ENCODE assay signal across 21 cellular contexts in genomic region chr4:135267148-135267878, GRCh38.
"Had no signal": no experiment of that assay in that cellular context is flagged by ENCODE, and none has a peak within 500 bp of the region (broad histone marks: within the 10 kb centered on the region; RNA-seq: fewer than 3 reads in every experiment).

No MANE protein-coding gene starts in this region.

- H3K4me1 Mint-ChIP-seq: endodermal cell, WTC11 had no signal

- H3K36me3 Mint-ChIP-seq: activated CD4-positive, alpha-beta memory T cell treated with anti-CD3 and anti-CD28 coated beads for 36 hours; activated naive CD8-positive, alpha-beta T cell; neural progenitor cell; WTC11 had no signal

- H3K9ac ChIP-seq: neural progenitor cell had no signal

- DNase-seq: activated CD4-positive, alpha-beta memory T cell treated with anti-CD3 and anti-CD28 coated beads for 36 hours; activated CD4-positive, alpha-beta T cell treated with anti-CD3 and anti-CD28 coated beads for 4 hours; activated gamma-delta T cell treated with Interleukin-2 at 50 U/mL for 16 hours; activated T-cell treated with anti-CD3 and anti-CD28 coated beads for 4 hours; caudate nucleus; dorsolateral prefrontal cortex; endodermal cell; erythroblast; heart right ventricle; left ventricle myocardium inferior; mammary epithelial cell; testis; upper lobe of left lung had no signal

- H3K9me3 Mint-ChIP-seq: activated T-helper 1 cell treated with anti-CD3 and anti-CD28 coated beads, Interleukin-12 subunit alpha, Interleukin-12 subunit beta, Interleukin-2, Interleukin-4 antibody, amounts not matched to agents 30 ng/mL and 10 ng/mL and 1 ng/mL, durations not matched to agents 14 hours and 24 hours and 36 hours; endodermal cell; neural progenitor cell; stimulated activated naive CD8-positive, alpha-beta T cell treated with anti-CD3 and anti-CD28 coated beads, Interleukin-15, Interleukin-2, amounts not matched to agents 100 ng/mL and 50 ng/mL, for 24 hours; WTC11 had no signal

- H3K4me3 ChIP-seq: dorsolateral prefrontal cortex, heart right ventricle, left ventricle myocardium inferior, neural progenitor cell, prostate gland, right atrium auricular region, skin epidermis, testis, upper lobe of left lung had no signal

- H3K27me3 ChIP-seq: dorsolateral prefrontal cortex, heart right ventricle, neural progenitor cell, right atrium auricular region, testis, upper lobe of left lung had no signal

- H3K4me2 ChIP-seq: neural progenitor cell had no signal

- H3K9me3 ChIP-seq: heart right ventricle, prostate gland, right atrium auricular region, testis, upper lobe of left lung had no signal

- H3K4me1 ChIP-seq: heart right ventricle, left ventricle myocardium inferior, neural progenitor cell, prostate gland, right atrium auricular region, testis, upper lobe of left lung had no signal

- H2AFZ ChIP-seq: neural progenitor cell had no signal

- H3K4me3 Mint-ChIP-seq: activated CD4-positive, alpha-beta memory T cell treated with anti-CD3 and anti-CD28 coated beads for 36 hours; activated naive CD8-positive, alpha-beta T cell; activated T-helper 1 cell treated with anti-CD3 and anti-CD28 coated beads, Interleukin-12 subunit alpha, Interleukin-12 subunit beta, Interleukin-2, Interleukin-4 antibody, amounts not matched to agents 30 ng/mL and 10 ng/mL and 1 ng/mL, durations not matched to agents 14 hours and 24 hours and 36 hours; endodermal cell; neural progenitor cell; stimulated activated naive CD8-positive, alpha-beta T cell treated with anti-CD3 and anti-CD28 coated beads, Interleukin-15, Interleukin-2, amounts not matched to agents 100 ng/mL and 50 ng/mL, for 24 hours; WTC11 had no signal

- H3K27ac Mint-ChIP-seq: activated CD4-positive, alpha-beta memory T cell treated with anti-CD3 and anti-CD28 coated beads for 36 hours; activated naive CD8-positive, alpha-beta T cell; activated T-helper 1 cell treated with anti-CD3 and anti-CD28 coated beads, Interleukin-12 subunit alpha, Interleukin-12 subunit beta, Interleukin-2, Interleukin-4 antibody, amounts not matched to agents 30 ng/mL and 10 ng/mL and 1 ng/mL, durations not matched to agents 14 hours and 24 hours and 36 hours; endodermal cell; neural progenitor cell; stimulated activated naive CD8-positive, alpha-beta T cell treated with anti-CD3 and anti-CD28 coated beads, Interleukin-15, Interleukin-2, amounts not matched to agents 100 ng/mL and 50 ng/mL, for 24 hours; WTC11 had no signal

- H3K36me3 ChIP-seq: heart right ventricle, left ventricle myocardium inferior, neural progenitor cell, prostate gland, right atrium auricular region, upper lobe of left lung had no signal

- H3K27me3 Mint-ChIP-seq: activated CD4-positive, alpha-beta memory T cell treated with anti-CD3 and anti-CD28 coated beads for 36 hours; activated naive CD8-positive, alpha-beta T cell; stimulated activated naive CD8-positive, alpha-beta T cell treated with anti-CD3 and anti-CD28 coated beads, Interleukin-15, Interleukin-2, amounts not matched to agents 100 ng/mL and 50 ng/mL, for 24 hours had no signal

- H3K27ac ChIP-seq: dorsolateral prefrontal cortex, heart right ventricle, left ventricle myocardium inferior, neural progenitor cell, prostate gland, right atrium auricular region, skin epidermis, testis, upper lobe of left lung had no signal
